8 cellular contexts compared by ENCODE assay signal in the genomic region with DNA sequence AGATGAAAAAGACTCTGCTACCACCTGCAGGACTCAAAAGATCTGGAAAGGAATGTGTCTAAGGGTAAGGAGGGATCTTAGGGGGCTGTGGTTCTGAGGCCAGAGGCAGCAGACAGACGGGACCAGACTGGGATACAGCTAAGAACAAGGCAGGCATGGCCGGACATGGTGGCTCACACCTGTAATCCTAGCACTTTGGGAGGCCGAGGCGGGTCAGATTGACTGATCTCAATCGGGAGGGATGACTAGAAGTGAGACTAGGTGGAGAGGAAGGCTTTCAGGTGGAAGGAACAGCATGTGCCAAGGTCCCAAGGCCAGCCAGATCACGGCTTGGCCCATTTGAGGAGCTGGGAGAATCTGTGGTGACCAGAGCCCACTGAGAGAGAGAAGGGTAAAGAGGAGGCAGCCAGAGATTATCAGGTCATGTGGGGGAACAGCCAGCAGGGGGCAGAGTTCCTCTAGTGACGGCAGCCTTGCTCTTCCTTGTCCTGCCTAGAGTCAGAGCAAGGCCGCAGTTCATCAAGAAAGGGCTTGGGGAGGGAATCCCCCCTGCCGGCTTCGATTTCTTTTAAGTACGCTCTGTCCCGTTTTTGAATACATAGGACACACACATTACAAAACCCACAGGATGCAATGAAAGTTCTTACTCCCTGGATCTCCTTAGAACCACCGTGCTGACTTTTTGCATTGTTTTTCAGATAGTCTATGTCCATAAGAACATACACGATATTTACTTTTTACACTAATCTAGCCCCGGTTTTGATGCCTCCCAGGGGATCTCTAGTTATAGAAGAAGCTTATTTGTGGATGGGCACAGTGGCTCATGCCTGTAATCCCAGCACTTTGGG. TPM values are rescaled to one million over a fixed set of nuclear protein-coding genes. Genes with fewer than 3 reads are reported as not detected.
DNase-seq lines count a peak whose midpoint lies in the region; ATAC-seq and TF ChIP-seq lines count a peak whose summit lies in the region.

No MANE protein-coding gene starts in this region.

- H3K4me1 ChIP-seq in RWPE2 (ENCODE audit: insufficient read depth, poor library complexity, severe bottlenecking), result peaks cover 4% of the 10 kb centered on the region
- peaks cover 7% of the 10 kb centered on the region for H3K4me1 ChIP-seq in foreskin keratinocyte
- peaks cover 3% of the 10 kb centered on the region for H3K4me1 ChIP-seq in ovary (ENCODE audit: insufficient read depth)
- H3K4me1 ChIP-seq in tibial artery, result peaks cover 0 to 46% (median 33%) of the 10 kb centered on the region in 4 donors

- H3K27ac ChIP-seq in RWPE2 (ENCODE audit: poor library complexity, severe bottlenecking) (no peak overlapping the region), foreskin keratinocyte (no peak overlapping the region), ovary (no peak overlapping the region), tibial artery (no peak overlapping the region)

- H3K4me3 ChIP-seq in LNCaP clone FGC (ENCODE audit: low read depth, low read length), result no peak overlapping the region
- no peak overlapping the region for H3K4me3 ChIP-seq in RWPE2 (ENCODE audit: severe bottlenecking)
- H3K4me3 ChIP-seq in ovary, result no peak overlapping the region
- no peak overlapping the region for H3K4me3 ChIP-seq in tibial artery

- WGBS in ovary, 3 donors, result 36 to 39% (median 36%) methylated on average over 15 of the region's 15 CpGs

- no peaks in the 10 kb centered on the region for H3K36me3 Mint-ChIP-seq in activated T-helper 2 cell treated with anti-CD3 and anti-CD28 coated beads, Interferon-gamma antibody, Interleukin-2, Interleukin-4, amounts not matched to agents 10 μg/mL and 5 μg/mL and 100 μg/mL, durations not matched to agents 14 hours and 24 hours and 36 hours (ENCODE audit: low read depth)

- DNase-seq in LNCaP clone FGC (ENCODE audit: low read depth) (no peak), RWPE2 (ENCODE audit: low spot score) (no peak), foreskin keratinocyte (peak in 1 of 2 donors; percentile 57), ovary (peak; percentile 72 to 89 (median 87)), tibial artery (peak; percentile 75 to 82)
- DNase-seq in activated T-helper 2 cell treated with anti-CD3 and anti-CD28 coated beads, Interferon-gamma antibody, Interleukin-2, Interleukin-4, amounts not matched to agents 10 μg/mL and 5 μg/mL and 100 μg/mL, durations not matched to agents 14 hours and 24 hours and 36 hours (ENCODE audit: low spot score), result peak; percentile 72

- TF ChIP-seq EP300 in ovary (IDR thresholded peaks at IDR 0.05), result no peak

- TF ChIP-seq CTCF in GM12873 (IDR thresholded peaks at IDR 0.05; ENCODE audit: insufficient read depth, low read depth, low read length, missing control alignments) (peak; percentile 90), LNCaP clone FGC (IDR thresholded peaks at IDR 0.05; ENCODE audit: control insufficient read depth, extremely low read depth, insufficient read depth) (peak; percentile 88), RWPE2 (IDR thresholded peaks at IDR 0.05; ENCODE audit: poor library complexity, severe bottlenecking) (peak; percentile 89), foreskin keratinocyte (conservative IDR thresholded peaks at IDR 0.05) (peak; percentile 91), ovary (IDR thresholded peaks at IDR 0.05) (peak; percentile 64 to 82 (median 68)), tibial artery (IDR thresholded peaks at IDR 0.05) (peak; percentile 67 to 80)

- H3K9me3 ChIP-seq in RWPE2 (ENCODE audit: severe bottlenecking) (no peaks in the 10 kb centered on the region), ovary (no peaks in the 10 kb centered on the region), tibial artery (no peaks in the 10 kb centered on the region)

- no peak for TF ChIP-seq POLR2A in ovary (IDR thresholded peaks at IDR 0.05)

- peaks cover 46% of the 10 kb centered on the region for H3K27me3 Mint-ChIP-seq in activated T-helper 2 cell treated with anti-CD3 and anti-CD28 coated beads, Interferon-gamma antibody, Interleukin-2, Interleukin-4, amounts not matched to agents 10 μg/mL and 5 μg/mL and 100 μg/mL, durations not matched to agents 14 hours and 24 hours and 36 hours (ENCODE audit: low read depth)

- H3K4me3 Mint-ChIP-seq in activated T-helper 2 cell treated with anti-CD3 and anti-CD28 coated beads, Interferon-gamma antibody, Interleukin-2, Interleukin-4, amounts not matched to agents 10 μg/mL and 5 μg/mL and 100 μg/mL, durations not matched to agents 14 hours and 24 hours and 36 hours (ENCODE audit: low read depth), result no peak overlapping the region

- no peaks in the 10 kb centered on the region for H3K9me3 Mint-ChIP-seq in activated T-helper 2 cell treated with anti-CD3 and anti-CD28 coated beads, Interferon-gamma antibody, Interleukin-2, Interleukin-4, amounts not matched to agents 10 μg/mL and 5 μg/mL and 100 μg/mL, durations not matched to agents 14 hours and 24 hours and 36 hours

- H3K27me3 ChIP-seq in RWPE2 (ENCODE audit: insufficient read depth, poor library complexity, severe bottlenecking), result no peaks in the 10 kb centered on the region
- H3K27me3 ChIP-seq in foreskin keratinocyte, result peaks cover 27% of the 10 kb centered on the region
- H3K27me3 ChIP-seq in ovary, result no peaks in the 10 kb centered on the region
- H3K27me3 ChIP-seq in tibial artery, result peaks cover 0 to 52% of the 10 kb centered on the region in 2 donors

- intact Hi-C loops in activated T-helper 2 cell treated with anti-CD3 and anti-CD28 coated beads, Interferon-gamma antibody, Interleukin-2, Interleukin-4, amounts not matched to agents 10 μg/mL and 5 μg/mL and 100 μg/mL, durations not matched to agents 14 hours and 24 hours and 36 hours (cut with micrococcal nuclease), result loop anchor here (1.0 to 10.0 kb wide), 5 partner anchors 79 to 470 kb away; a partner anchor contains a TSS
- intact Hi-C loops in ovary (cut with DNase I), result loop anchor here in 3 of 4 donors (1.0 to 10.0 kb wide), 5 partner anchors 78 to 603 kb away; a partner anchor contains a TSS
- intact Hi-C loops in tibial artery (cut with DNase I; ENCODE audit: low total_unique reads), result loop anchor here (5.0 kb wide), 2 partner anchors 357 to 598 kb away; a partner anchor contains a TSS

- no peak overlapping the region for H3K27ac Mint-ChIP-seq in activated T-helper 2 cell treated with anti-CD3 and anti-CD28 coated beads, Interferon-gamma antibody, Interleukin-2, Interleukin-4, amounts not matched to agents 10 μg/mL and 5 μg/mL and 100 μg/mL, durations not matched to agents 14 hours and 24 hours and 36 hours

- H3K4me1 Mint-ChIP-seq in activated T-helper 2 cell treated with anti-CD3 and anti-CD28 coated beads, Interferon-gamma antibody, Interleukin-2, Interleukin-4, amounts not matched to agents 10 μg/mL and 5 μg/mL and 100 μg/mL, durations not matched to agents 14 hours and 24 hours and 36 hours (ENCODE audit: low read depth), result peaks cover 33% of the 10 kb centered on the region

- no peaks in the 10 kb centered on the region for H3K36me3 ChIP-seq in RWPE2 (ENCODE audit: low read depth)
- H3K36me3 ChIP-seq in ovary, result no peaks in the 10 kb centered on the region
- no peaks in the 10 kb centered on the region for H3K36me3 ChIP-seq in tibial artery

- ATAC-seq in RWPE2 (ENCODE audit: low read depth), result peak; percentile 20; the same call in 2 of the 3 replicates
- ATAC-seq in foreskin keratinocyte, result no peak
- no peak for ATAC-seq in HG03520 (IDR thresholded peaks at IDR 0.05; ENCODE audit: unreplicated experiment)

RNA-seq across cellular contexts. Expression of a gene that starts 2.6 kb away (rescaled TPM):
- 0.11 TPM in 1 of 2 replicates, not detected in the other for total RNA-seq in activated T-helper 2 cell treated with anti-CD3 and anti-CD28 coated beads, Interferon-gamma antibody, Interleukin-2, Interleukin-4, amounts not matched to agents 10 μg/mL and 5 μg/mL and 100 μg/mL, durations not matched to agents 14 hours and 24 hours and 36 hours
- 1.3 and 3.1 TPM in 2 replicates for total RNA-seq in foreskin keratinocyte
- 0.51 and 1.5 TPM in 2 replicates for polyA plus RNA-seq in foreskin keratinocyte
- total RNA-seq in ovary, result 10 to 100 TPM; 14.7 to 63.4 (median 52.8) TPM
- 10 to 100 TPM; 25.2 to 27.2 TPM for polyA plus RNA-seq in ovary

RNA-seq across cellular contexts. Expression of a gene that starts 3.2 kb away (rescaled TPM):
- total RNA-seq in activated T-helper 2 cell treated with anti-CD3 and anti-CD28 coated beads, Interferon-gamma antibody, Interleukin-2, Interleukin-4, amounts not matched to agents 10 μg/mL and 5 μg/mL and 100 μg/mL, durations not matched to agents 14 hours and 24 hours and 36 hours, result 1.5 and 1.8 TPM in 2 replicates
- total RNA-seq in foreskin keratinocyte (0.68 and 1.0 TPM in 2 replicates), ovary (1 to 10 TPM in 3 of 7 donors, under 1 TPM in 4; 0.57 to 1.7 (median 1.00) TPM)
- polyA plus RNA-seq in foreskin keratinocyte (0.18 and 0.39 TPM in 2 replicates), ovary (1 to 10 TPM in 1 of 2 donors, under 1 TPM in 1; 0.29 to 1.5 TPM)

Comparison
In these comparisons a context has a peak if more than half of its experiments do, and no peak if none do; other contexts are left out.
1. DNase-seq: peak in activated T-helper 2 cell treated with anti-CD3 and anti-CD28 coated beads, Interferon-gamma antibody, Interleukin-2, Interleukin-4, amounts not matched to agents 10 μg/mL and 5 μg/mL and 100 μg/mL, durations not matched to agents 14 hours and 24 hours and 36 hours (single experiment), ovary (5 of 5) and tibial artery (2 of 2); none in LNCaP clone FGC (single experiment) and RWPE2 (single experiment).
2. Peak in every context shown above with its lines, with median percentiles within 50 percentile points of each other: CTCF ChIP-seq.